In the genomic region with DNA sequence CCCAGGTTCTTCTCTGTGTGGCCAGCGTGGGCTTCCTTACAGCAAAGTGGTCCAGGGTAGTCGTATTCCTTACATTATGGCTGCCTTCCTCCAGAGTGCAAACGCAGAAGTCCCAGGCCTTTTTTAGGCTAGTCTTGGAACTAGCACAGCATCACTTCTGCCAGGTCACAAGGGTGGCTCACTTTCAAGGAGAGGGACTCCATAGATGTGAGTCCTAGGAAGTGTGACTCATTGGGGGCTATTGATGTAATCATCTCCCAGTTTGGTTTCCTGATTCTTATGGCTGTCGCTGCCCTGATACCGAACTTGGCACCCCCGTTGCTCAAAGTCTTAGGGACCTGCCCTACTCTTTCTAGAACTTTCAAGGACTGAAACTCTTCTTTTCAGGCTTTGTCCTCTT, we compare ENCODE assay signal across 21 cellular contexts.
A peak's percentile ranks its signal among the peaks of the same experiment; 100 is the strongest.
DNase-seq lines count a peak whose midpoint lies in the region; ATAC-seq, FAIRE-seq and TF ChIP-seq lines count a peak whose summit lies in the region.
"Had no signal": no experiment of that assay in that cellular context is flagged by ENCODE, and none has a peak within 500 bp of the region (broad histone marks: within the 10 kb centered on the region; RNA-seq: fewer than 3 reads in every experiment).

No MANE protein-coding gene starts in this region.

- H3K27ac ChIP-seq in K562 (ENCODE audit: extremely low read depth, low read depth, low read length) = no peak overlapping the region
- no peak overlapping the region for H3K27ac ChIP-seq in psoas muscle
- H3K27ac ChIP-seq in dorsolateral prefrontal cortex = no peak overlapping the region

- POLR2A ChIA-PET in K562 (lab: Yijun Ruan, JAX) = interaction anchor here (1.0 kb wide), 1 partner anchor 27 kb away, joined by 6 read pairs; no protein-coding TSS in a partner anchor

- no peaks in the 10 kb centered on the region for H3K36me3 Mint-ChIP-seq in stimulated activated naive B cell treated with anti-CD40 and anti-IgM and Interleukin-4, amounts not matched to agents 10 μg/mL and 1 μg/mL and 100 μg/mL, for 72 hours
- H3K36me3 Mint-ChIP-seq: CD8-positive, alpha-beta memory T cell had no signal

- no peak for TF ChIP-seq POLR2A in K562 (conservative IDR thresholded peaks at IDR 0.05)

- H3K36me3 ChIP-seq in K562 (ENCODE audit: control insufficient read depth, insufficient read depth, low read length) = no peaks in the 10 kb centered on the region
- H3K36me3 ChIP-seq in psoas muscle (ENCODE audit: insufficient read depth in 1 of 2, low read depth in 1 of 2) = no peaks in the 10 kb centered on the region

- no peaks in the 10 kb centered on the region for H3K27me3 Mint-ChIP-seq in stimulated activated naive B cell treated with anti-CD40 and anti-IgM and Interleukin-4, amounts not matched to agents 10 μg/mL and 1 μg/mL and 100 μg/mL, for 72 hours

- no TSS peak for BruUV-seq in K562 (replicated peaks; lab: Mats Ljungman, UMichigan)

- H3K9me3 ChIP-seq in K562 (replicated peaks; ENCODE audit: control insufficient read depth, insufficient read depth, low read depth, low read length) = no peaks in the 10 kb centered on the region
- no peaks in the 10 kb centered on the region for H3K9me3 ChIP-seq in psoas muscle

- no peak for TF ChIP-seq EP300 in K562 (IDR thresholded peaks at IDR 0.05; ENCODE audit: low read length)

- H3K27ac Mint-ChIP-seq in stimulated activated naive B cell treated with anti-CD40 and anti-IgM and Interleukin-4, amounts not matched to agents 10 μg/mL and 1 μg/mL and 100 μg/mL, for 72 hours = no peak overlapping the region

- H3K79me2 ChIP-seq in K562 (ENCODE audit: control insufficient read depth, insufficient read depth, low read length) = no peaks in the 10 kb centered on the region

- H3K4me3 ChIP-seq in K562 (no peak overlapping the region), psoas muscle (no peak overlapping the region), dorsolateral prefrontal cortex (no peak overlapping the region)
- H3K4me3 ChIP-seq: GM12878 had no signal

- H4K20me1 ChIP-seq in K562 (replicated peaks; ENCODE audit: control insufficient read depth, insufficient read depth, low read length) = no peaks in the 10 kb centered on the region

- 0% methylated on average over 6 of the region's 6 CpGs for whole genome bisulfite sequencing in K562 (ENCODE audit: insufficient coverage, low coverage, missing lambda C conversion rate)
- WGBS in psoas muscle, 3 donors = 69 to 79% (median 70%) methylated on average over 6 of the region's 6 CpGs

- no peak overlapping the region for H3K4me2 ChIP-seq in K562 (ENCODE audit: insufficient read depth, low read length)

- H3K9ac ChIP-seq in K562 (ENCODE audit: insufficient read depth in 1 of 2, low read depth in 2 of 2, low read length in 2 of 2) = no peak overlapping the region

- no peak overlapping the region for H2AFZ ChIP-seq in K562 (ENCODE audit: low read depth, low read length)

- no peaks in the 10 kb centered on the region for H3K9me3 Mint-ChIP-seq in stimulated activated naive B cell treated with anti-CD40 and anti-IgM and Interleukin-4, amounts not matched to agents 10 μg/mL and 1 μg/mL and 100 μg/mL, for 72 hours
- H3K9me3 Mint-ChIP-seq: CD8-positive, alpha-beta memory T cell had no signal

- ATAC-seq in K562 = no peak
- ATAC-seq in psoas muscle = peak; percentile 13 to 49 (median 26)
- no peak for ATAC-seq in GM19328 (IDR thresholded peaks at IDR 0.05; ENCODE audit: unreplicated experiment)
- no peak for ATAC-seq in stimulated activated naive B cell treated with anti-CD40 and anti-IgM and Interleukin-4, amounts not matched to agents 10 μg/mL and 1 μg/mL and 100 μg/mL, for 72 hours (replicated peaks)
- ATAC-seq: GM12878 had no signal

- no peaks in the 10 kb centered on the region for H3K4me1 Mint-ChIP-seq in stimulated activated naive B cell treated with anti-CD40 and anti-IgM and Interleukin-4, amounts not matched to agents 10 μg/mL and 1 μg/mL and 100 μg/mL, for 72 hours
- H3K4me1 Mint-ChIP-seq: CD8-positive, alpha-beta memory T cell had no signal

- no peak overlapping the region for H3K4me3 Mint-ChIP-seq in stimulated activated naive B cell treated with anti-CD40 and anti-IgM and Interleukin-4, amounts not matched to agents 10 μg/mL and 1 μg/mL and 100 μg/mL, for 72 hours
- H3K4me3 Mint-ChIP-seq: CD8-positive, alpha-beta memory T cell had no signal

- 0 out of 5 replicates have a peak, but pooled peaks cover 0 to 3% of the 10 kb centered on the region in 2 experiments for H3K4me1 ChIP-seq in K562 (replicated peaks in 1 of 2; ENCODE audit: control insufficient read depth in 2 of 2, insufficient read depth in 2 of 2, low read length in 2 of 2)
- no peaks in the 10 kb centered on the region for H3K4me1 ChIP-seq in psoas muscle

- CTCF ChIA-PET in K562 (lab: Yijun Ruan, JAX; ENCODE audit: low intra/inter-chr PET ratio) = no interaction called here

- in situ Hi-C loops in K562 (cut with MboI) = no loop called here

- DNase-seq in EH (ENCODE audit: low read depth) (peak; percentile 15), HT1080 (ENCODE audit: low read depth) (peak; percentile 9), K562 (ENCODE audit: extremely low read depth in 1 of 4, low spot score in 3 of 4) (no peak), psoas muscle (no peak), dorsolateral prefrontal cortex (no peak)
- DNase-seq in stimulated activated naive B cell treated with anti-CD40 and anti-IgM and Interleukin-4, amounts not matched to agents 10 μg/mL and 1 μg/mL and 100 μg/mL, for 72 hours = no peak
- DNase-seq: ACHN; C1 segment of cervical spinal cord; CD8-positive, alpha-beta memory T cell; DND-41; Karpas-422; NCI-H1105; NCI-H1694; NCI-H2081 treated with DMSO at 0.1 percent for 48 hours; NCI-H446 treated with DMSO at 0.1 percent for 48 hours; NCI-H69; Right ventricle myocardium superior had no signal

- FAIRE-seq in K562 (lab: Jason Lieb, UNC) = no peak
- FAIRE-seq: GM12878, H54, RCC 7860 had no signal

- TF ChIP-seq RAD21 in K562 (CRISPR knock-in tag; conservative IDR thresholded peaks at IDR 0.05 in 1 of 2, IDR thresholded peaks at IDR 0.05 in 1 of 2) = no peak

- H3K27me3 ChIP-seq in K562 (ENCODE audit: control insufficient read depth in 2 of 2, insufficient read depth in 2 of 2, low read length in 2 of 2) (no peaks in the 10 kb centered on the region), psoas muscle (ENCODE audit: insufficient read depth in 3 of 3, low read length in 2 of 3) (no peaks in the 10 kb centered on the region), dorsolateral prefrontal cortex (no peaks in the 10 kb centered on the region)

- no peaks in the 10 kb centered on the region for H3K9me1 ChIP-seq in K562 (ENCODE audit: control insufficient read depth, insufficient read depth, low read length)

- TF ChIP-seq CTCF in K562 (IDR thresholded peaks at IDR 0.05 in 2 of 3, conservative IDR thresholded peaks at IDR 0.05 in 1 of 3; ENCODE audit: insufficient read depth in 2 of 3, low read depth in 1 of 3, low read length in 3 of 3) = no peak
- TF ChIP-seq CTCF in psoas muscle (IDR thresholded peaks at IDR 0.05) = no peak
- no peak for TF ChIP-seq CTCF in dorsolateral prefrontal cortex (IDR thresholded peaks at IDR 0.05 in 54 of 56, conservative IDR thresholded peaks at IDR 0.05 in 2 of 56; ENCODE audit: low read depth in 1 of 56, partially characterized antibody in 56 of 56)

- intact Hi-C loops in K562 (cut with micrococcal nuclease) (no loop called here), psoas muscle (cut with DNase I) (no loop called here), dorsolateral prefrontal cortex (cut with DNase I) (no loop called here)

TF ChIP-seq in K562, 482 proteins besides CTCF, POLR2A, EP300 and RAD21:
- peak; percentile 56 for TF ChIP-seq FOSL1 (tag; conservative IDR thresholded peaks at IDR 0.05)
- peak; percentile 15; the same call in 1 of the 2 replicates for TF ChIP-seq JUND (IDR thresholded peaks at IDR 0.05; ENCODE audit: borderline replicate concordance, low read depth, low read length)
- TF ChIP-seq JUND (tag; IDR thresholded peaks at IDR 0.05; ENCODE audit: borderline replicate concordance, low read depth, low read length) = no peak; the same call in 2 of the 3 replicates
- no peak for TF ChIP-seq SMARCE1 (IDR thresholded peaks at IDR 0.05)
- TF ChIP-seq, protein P1, sequence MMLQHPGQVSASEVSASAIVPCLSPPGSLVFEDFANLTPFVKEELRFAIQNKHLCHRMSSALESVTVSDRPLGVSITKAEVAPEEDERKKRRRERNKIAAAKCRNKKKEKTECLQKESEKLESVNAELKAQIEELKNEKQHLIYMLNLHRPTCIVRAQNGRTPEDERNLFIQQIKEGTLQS (IDR thresholded peaks at IDR 0.05) = peak; percentile 28; the same call in 1 of the 2 replicates
- TF ChIP-seq, protein P1 (CRISPR knock-in tag; conservative IDR thresholded peaks at IDR 0.05) = no peak
- no peak for TF ChIP-seq BRCA1 (IDR thresholded peaks at IDR 0.05)
- no peak for TF ChIP-seq BRCA1 (CRISPR knock-in tag; IDR thresholded peaks at IDR 0.05)
TF ChIP-seq in K562: peak in this region for 3.

Comparison
In these comparisons a context has a peak if more than half of its experiments do, and no peak if none do; other contexts are left out.
1. DNase-seq: peak in EH (single experiment) and HT1080 (single experiment); none in K562 (0 of 4), psoas muscle (0 of 2), dorsolateral prefrontal cortex (0 of 10) and stimulated activated naive B cell treated with anti-CD40 and anti-IgM and Interleukin-4, amounts not matched to agents 10 μg/mL and 1 μg/mL and 100 μg/mL, for 72 hours (single experiment).
2. ATAC-seq: peak in psoas muscle (4 of 4); none in K562 (single experiment), GM19328 (single experiment) and stimulated activated naive B cell treated with anti-CD40 and anti-IgM and Interleukin-4, amounts not matched to agents 10 μg/mL and 1 μg/mL and 100 μg/mL, for 72 hours (0 of 2).